9 cellular contexts compared by ENCODE assay signal in genomic region chr2:100142393-100142792, GRCh38. TPM values are rescaled to one million over a fixed set of nuclear protein-coding genes. Genes with fewer than 3 reads are reported as not detected.
DNase-seq lines count a peak whose midpoint lies in the region; ATAC-seq and TF ChIP-seq lines count a peak whose summit lies in the region.
"Had no signal": no experiment of that assay in that cellular context is flagged by ENCODE, and none has a peak within 500 bp of the region (broad histone marks: within the 10 kb centered on the region; RNA-seq: fewer than 3 reads in every experiment).

AFF3 (minus strand) TSS chr2:100142590; CDS start chr2:100104454, 38,136 bp downstream.

- H3K9me3 Mint-ChIP-seq in neural progenitor cell: peaks cover 4% of the 10 kb centered on the region

- H3K4me3 ChIP-seq in GM06990 (replicated peaks; ENCODE audit: low read depth, low read length) (peak within 1 kb of the TSS; percentile 65), MM.1S (ENCODE audit: low read length) (no peak within 1 kb of the TSS; the same call in 1 of the 2 replicates), neural progenitor cell (no peak within 1 kb of the TSS)
- H3K4me3 ChIP-seq: body of pancreas had no signal

- H3K27ac ChIP-seq in MM.1S (ENCODE audit: low read length) (no peak within 1 kb of the TSS), neural progenitor cell (no peak within 1 kb of the TSS)
- H3K27ac ChIP-seq: body of pancreas had no signal

- H4K20me1 ChIP-seq in MM.1S (ENCODE audit: insufficient read depth, low read length) (no peaks in the 10 kb centered on the region), neural progenitor cell (ENCODE audit: low read depth) (no peaks in the 10 kb centered on the region)

- H3K4me1 ChIP-seq in MM.1S (ENCODE audit: low read length) (peaks cover 13% of the 10 kb centered on the region), neural progenitor cell (no peaks in the 10 kb centered on the region)
- H3K4me1 ChIP-seq: body of pancreas had no signal

- no peak within 1 kb of the TSS for H2AFZ ChIP-seq in MM.1S (ENCODE audit: low read length)
- no peak within 1 kb of the TSS for H2AFZ ChIP-seq in neural progenitor cell (replicated peaks)

- no peaks in the 10 kb centered on the region for H3K9me3 ChIP-seq in MM.1S (replicated peaks; ENCODE audit: insufficient read depth, low read length)
- H3K9me3 ChIP-seq in neural progenitor cell (ENCODE audit: low read depth): no peaks in the 10 kb centered on the region
- H3K9me3 ChIP-seq: body of pancreas had no signal

- no peak within 1 kb of the TSS for H3K9ac ChIP-seq in MM.1S (ENCODE audit: low read length)
- H3K9ac ChIP-seq in neural progenitor cell: no peak within 1 kb of the TSS

- H3K9me2 ChIP-seq in MM.1S (replicated peaks; ENCODE audit: insufficient read depth, low read length): no peaks in the 10 kb centered on the region

- H3K36me3 Mint-ChIP-seq in neural progenitor cell: no peaks in the 10 kb centered on the region

- H3K27me3 ChIP-seq in GM06990 (replicated peaks; ENCODE audit: control insufficient read depth, insufficient read depth, low read length): peaks cover 1% of the 10 kb centered on the region
- H3K27me3 ChIP-seq in MM.1S (replicated peaks; ENCODE audit: insufficient read depth, low read length): peaks cover 40% of the 10 kb centered on the region
- peaks cover 46% of the 10 kb centered on the region for H3K27me3 ChIP-seq in neural progenitor cell
- H3K27me3 ChIP-seq: body of pancreas had no signal

- H3K4me2 ChIP-seq in MM.1S (ENCODE audit: low read depth, low read length): peak within 1 kb of the TSS; percentile 57
- no peak within 1 kb of the TSS for H3K4me2 ChIP-seq in neural progenitor cell

- no peaks in the 10 kb centered on the region for H3K36me3 ChIP-seq in GM06990 (ENCODE audit: control insufficient read depth, insufficient read depth, low read length)
- no peaks in the 10 kb centered on the region for H3K36me3 ChIP-seq in MM.1S (replicated peaks; ENCODE audit: insufficient read depth, low read length)
- H3K36me3 ChIP-seq in neural progenitor cell: no peaks in the 10 kb centered on the region

- DNase-seq in GM06990 (ENCODE audit: extremely low read depth, insufficient read length) (peak; percentile 72), MM.1S (peak; percentile 90), NCI-H748 treated with DMSO at 0.1 percent for 48 hours (lab: John Stamatoyannopoulos, UW) (no peak), neural progenitor cell (ENCODE audit: low spot score) (no peak), hippocampal formation (lab: John Stamatoyannopoulos, UW) (no peak)
- peak; percentile 69 for DNase-seq in activated effector memory CD4-positive, alpha-beta T cell treated with anti-CD3 and anti-CD28 coated beads, Interleukin-2, amount 50 U/mL, for 16 hours
- peak; percentile 52 to 55 for DNase-seq in stimulated activated CD4-positive, alpha-beta T cell treated with anti-CD3 and anti-CD28 coated beads, Interleukin-15, amount 100 ng/mL, for 48 hours (ENCODE audit: low read depth in 2 of 2)

- H3K4me1 Mint-ChIP-seq in neural progenitor cell: peaks cover under 1% of the 10 kb centered on the region

- H3K79me2 ChIP-seq in MM.1S (ENCODE audit: low read length): no peaks in the 10 kb centered on the region
- H3K79me2 ChIP-seq in neural progenitor cell (ENCODE audit: low read depth): no peaks in the 10 kb centered on the region

- no peaks in the 10 kb centered on the region for H3F3A ChIP-seq in MM.1S (ENCODE audit: insufficient read depth, low read length)
- no peaks in the 10 kb centered on the region for H3F3A ChIP-seq in neural progenitor cell (ENCODE audit: low read depth)

- H3K27me3 Mint-ChIP-seq in neural progenitor cell (ENCODE audit: insufficient read depth, low read depth): peaks cover 20% of the 10 kb centered on the region

- ATAC-seq in GM21529 (IDR thresholded peaks at IDR 0.05; ENCODE audit: unreplicated experiment): peak; percentile 97
- ATAC-seq: body of pancreas had no signal

- TF ChIP-seq CTCF in GM06990 (IDR thresholded peaks at IDR 0.05; ENCODE audit: insufficient read depth, low read length, poor library complexity, severe bottlenecking) (no peak), MM.1S (IDR thresholded peaks at IDR 0.05; ENCODE audit: low read length) (no peak), neural progenitor cell (IDR thresholded peaks at IDR 0.05) (no peak)

- no peak within 1 kb of the TSS for H3K27ac Mint-ChIP-seq in neural progenitor cell

- no peak within 1 kb of the TSS for H3K4me3 Mint-ChIP-seq in neural progenitor cell

RNA-seq across cellular contexts. Expression of gene AFF3, which starts in this region (rescaled TPM):
- 0.26 and 0.56 TPM in 2 replicates for total RNA-seq in neural progenitor cell (ENCODE audit: low replicate concordance)

Comparison
In these comparisons a context has a peak if more than half of its experiments do, and no peak if none do; other contexts are left out.
1. DNase-seq: peak in GM06990 (single experiment), MM.1S (single experiment), activated effector memory CD4-positive, alpha-beta T cell treated with anti-CD3 and anti-CD28 coated beads, Interleukin-2, amount 50 U/mL, for 16 hours (single experiment) and stimulated activated CD4-positive, alpha-beta T cell treated with anti-CD3 and anti-CD28 coated beads, Interleukin-15, amount 100 ng/mL, for 48 hours (2 of 2); none in NCI-H748 treated with DMSO at 0.1 percent for 48 hours (single experiment), neural progenitor cell (single experiment) and hippocampal formation (0 of 2).